11 cellular contexts compared by ENCODE assay signal in the genomic region with DNA sequence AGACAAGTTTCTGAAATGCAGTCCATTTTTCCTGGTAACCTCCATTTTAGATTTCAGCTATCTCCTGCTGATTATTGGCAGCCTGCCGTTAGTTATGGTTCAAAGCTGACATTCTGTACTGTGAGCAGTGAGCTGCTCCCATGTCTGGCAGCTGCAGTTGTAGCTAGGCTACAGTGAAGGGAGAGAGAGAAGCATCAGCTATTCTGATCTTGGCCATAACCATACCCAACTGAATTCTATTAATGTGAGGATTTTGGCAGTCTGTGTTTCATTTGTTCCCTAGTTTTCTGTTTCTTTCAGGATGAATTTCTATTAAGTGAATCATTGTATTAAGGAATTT. TPM values are rescaled to one million over a fixed set of nuclear protein-coding genes. Genes with fewer than 3 reads are reported as not detected.
DNase-seq lines count a peak whose midpoint lies in the region; ATAC-seq and TF ChIP-seq lines count a peak whose summit lies in the region.
"Had no signal": no experiment of that assay in that cellular context is flagged by ENCODE, and none has a peak within 500 bp of the region (broad histone marks: within the 10 kb centered on the region; RNA-seq: fewer than 3 reads in every experiment).

No MANE protein-coding gene starts in this region.

- peaks cover 24% of the 10 kb centered on the region in 2 experiments for H3K4me1 Mint-ChIP-seq in H9

- no peak overlapping the region for H3K56ac ChIP-seq in H9 (ENCODE audit: insufficient read length, low read depth, low read length)

- H2BK120ac ChIP-seq in H9 (ENCODE audit: low read depth, low read length, poor library complexity, severe bottlenecking), result no peak overlapping the region

- TF ChIP-seq CTCF in H9 (conservative IDR thresholded peaks at IDR 0.05), result no peak

- no peak overlapping the region for H4K5ac ChIP-seq in H9 (ENCODE audit: insufficient read length, low read depth, low read length)

- H3K27ac Mint-ChIP-seq in H9, result peak overlapping the region in 2 of 3 experiments; percentile 11 to 26; a peak in 1 of 7 replicates

- no peaks in the 10 kb centered on the region for H3K9me3 Mint-ChIP-seq in H9

- H3K4me3 ChIP-seq in adipocyte (ENCODE audit: low read length) (peak overlapping the region; percentile 57), skeletal muscle satellite cell (ENCODE audit: low read length) (no peak overlapping the region)

- no CpG with 5 or more reads among the region's 1 CpG for WGBS in H9 (ENCODE audit: extremely low coverage, insufficient read length, low lambda C conversion rate)

- no peak overlapping the region for H3T11ph ChIP-seq in H9 (ENCODE audit: low read length)

- H3K79me1 ChIP-seq in H9 (ENCODE audit: insufficient read depth, low read depth, low read length, poor library complexity, severe bottlenecking), result no peaks in the 10 kb centered on the region

- H4K8ac ChIP-seq in H9 (replicated peaks; ENCODE audit: insufficient read length, low read depth, low read length), result no peak overlapping the region

- H3K9me3 ChIP-seq in H9 (ENCODE audit: control insufficient read depth, low read depth, low read length) (no peaks in the 10 kb centered on the region), adipocyte (ENCODE audit: control insufficient read depth, low read length) (no peaks in the 10 kb centered on the region), skeletal muscle satellite cell (replicated peaks; ENCODE audit: low read length) (no peaks in the 10 kb centered on the region)

- H4K20me1 ChIP-seq in H9 (ENCODE audit: control insufficient read depth, insufficient read depth, insufficient read length), result no peaks in the 10 kb centered on the region

- no peak overlapping the region for H3K4me2 ChIP-seq in H9 (ENCODE audit: insufficient read depth, insufficient read length, low read length)
- peak overlapping the region; percentile 62 for H3K4me2 ChIP-seq in skeletal muscle satellite cell (ENCODE audit: low read length)

- H2BK15ac ChIP-seq in H9 (ENCODE audit: low read depth, low read length), result no peak overlapping the region

- H3K4ac ChIP-seq in H9 (ENCODE audit: low read depth, low read length), result no peak overlapping the region

- peak overlapping the region; percentile 71; the same call in 1 of the 2 replicates for H3K14ac ChIP-seq in H9 (ENCODE audit: insufficient read depth, low read length)

- no peak overlapping the region for H3K18ac ChIP-seq in H9 (ENCODE audit: insufficient read length, low read depth, low read length)

- H3K23me2 ChIP-seq in H9 (ENCODE audit: insufficient read length, low read depth, low read length, poor library complexity, severe bottlenecking), result no peaks in the 10 kb centered on the region

- no peaks in the 10 kb centered on the region for H3K79me2 ChIP-seq in H9 (ENCODE audit: insufficient read depth, low read length)

- no peak overlapping the region for H2BK12ac ChIP-seq in H9 (ENCODE audit: insufficient read length, low read depth, low read length)

- ATAC-seq in left ventricle myocardium superior (peak; percentile 97), HG03135 (IDR thresholded peaks at IDR 0.05; ENCODE audit: unreplicated experiment) (no peak), GM21529 (IDR thresholded peaks at IDR 0.05; ENCODE audit: unreplicated experiment) (no peak), HG03460 (IDR thresholded peaks at IDR 0.05; ENCODE audit: unreplicated experiment) (no peak)

- no peak overlapping the region for H3K27ac ChIP-seq in H9 (ENCODE audit: insufficient read length, low read depth, low read length)

- H3K36me3 ChIP-seq in adipocyte (ENCODE audit: control insufficient read depth, insufficient read depth, low read length, severe bottlenecking) (peaks cover 57% of the 10 kb centered on the region), skeletal muscle satellite cell (ENCODE audit: insufficient read depth, low read length) (peaks cover 11% of the 10 kb centered on the region)

- no peak overlapping the region for H2AK5ac ChIP-seq in H9 (ENCODE audit: insufficient read length, low read length)

- no peak overlapping the region for H2BK5ac ChIP-seq in H9 (ENCODE audit: insufficient read length, low read length)

- H3K27me3 Mint-ChIP-seq in H9 (ENCODE audit: low read depth), result no peaks in the 10 kb centered on the region
- H3K27me3 Mint-ChIP-seq: activated naive CD8-positive, alpha-beta T cell treated with anti-CD3 and anti-CD28 coated beads, Interleukin-2, amount 10 ng/mL, durations not matched to agents 7 days and 5 days had no signal

- no peak overlapping the region for H2AFZ ChIP-seq in H9 (ENCODE audit: low read length)

- no peak overlapping the region for H3K23ac ChIP-seq in H9 (ENCODE audit: insufficient read length, low read depth, low read length)

- 0 out of 7 replicates have a peak, but pooled peaks cover 0 to 3% (median 0%) of the 10 kb centered on the region in 3 experiments for H3K36me3 Mint-ChIP-seq in H9 (ENCODE audit: insufficient read depth in 1 of 3, low read depth in 3 of 3)

- H3K27me3 ChIP-seq in H9 (ENCODE audit: insufficient read depth, low read length), result no peaks in the 10 kb centered on the region
- H3K27me3 ChIP-seq in adipocyte (replicated peaks; ENCODE audit: control insufficient read depth, insufficient read depth, low read length), result no peaks in the 10 kb centered on the region
- H3K27me3 ChIP-seq in skeletal muscle satellite cell (ENCODE audit: control insufficient read depth, insufficient read depth, low read length), result no peaks in the 10 kb centered on the region

- H4K91ac ChIP-seq in H9 (ENCODE audit: insufficient read length, low read depth, low read length), result no peak overlapping the region

- intact Hi-C loops in left ventricle myocardium superior (cut with micrococcal nuclease), result no loop called here

- H3K9ac ChIP-seq in H9 (ENCODE audit: extremely low read depth, insufficient read length, low read length) (no peak overlapping the region), adipocyte (ENCODE audit: low read length) (peak overlapping the region; percentile 65), skeletal muscle satellite cell (ENCODE audit: low read depth, low read length) (peak overlapping the region; percentile 0)

- H3K4me1 ChIP-seq in H9 (ENCODE audit: insufficient read depth, low read length) (peaks cover 11% of the 10 kb centered on the region), adipocyte (ENCODE audit: control insufficient read depth, insufficient read depth, low read length) (peaks cover 35% of the 10 kb centered on the region), skeletal muscle satellite cell (ENCODE audit: control insufficient read depth, insufficient read depth, low read length) (peaks cover 51% of the 10 kb centered on the region)

- no peak for DNase-seq in H9
- peak; percentile 71 for DNase-seq in adipocyte (ENCODE audit: low read depth)
- DNase-seq in left ventricle myocardium superior, result peak; percentile 48
- DNase-seq in NCI-H1048 (lab: John Stamatoyannopoulos, UW), result no peak
- DNase-seq: activated naive CD8-positive, alpha-beta T cell treated with anti-CD3 and anti-CD28 coated beads, Interleukin-2, amount 10 ng/mL, durations not matched to agents 7 days and 5 days; NCI-H146; stimulated activated CD4-positive, alpha-beta T cell treated with anti-CD3 and anti-CD28 coated beads, Interleukin-4, amount 100 ng/mL, for 24 hours had no signal

- no peak overlapping the region for H3K4me3 Mint-ChIP-seq in H9

- no peak overlapping the region for H2BK20ac ChIP-seq in H9 (ENCODE audit: low read depth, low read length, poor library complexity, severe bottlenecking)

RNA-seq across cellular contexts. Expression of gene SIK2, which starts 33.4 kb away (rescaled TPM):
- total RNA-seq in H9 (2021), result 7.5 and 10.3 TPM in 2 replicates
- 17.8 TPM for total RNA-seq in left ventricle myocardium superior
- 8.4 and 8.5 TPM in 2 replicates for total RNA-seq in skeletal muscle satellite cell (2012; rRNA removed)

Comparison
In these comparisons a context has a peak if more than half of its experiments do, and no peak if none do; other contexts are left out.
1. DNase-seq: peak in adipocyte (single experiment) and left ventricle myocardium superior (single experiment); none in H9 (single experiment) and NCI-H1048 (single experiment).